9 cellular contexts compared by ENCODE assay signal in the genomic region with DNA sequence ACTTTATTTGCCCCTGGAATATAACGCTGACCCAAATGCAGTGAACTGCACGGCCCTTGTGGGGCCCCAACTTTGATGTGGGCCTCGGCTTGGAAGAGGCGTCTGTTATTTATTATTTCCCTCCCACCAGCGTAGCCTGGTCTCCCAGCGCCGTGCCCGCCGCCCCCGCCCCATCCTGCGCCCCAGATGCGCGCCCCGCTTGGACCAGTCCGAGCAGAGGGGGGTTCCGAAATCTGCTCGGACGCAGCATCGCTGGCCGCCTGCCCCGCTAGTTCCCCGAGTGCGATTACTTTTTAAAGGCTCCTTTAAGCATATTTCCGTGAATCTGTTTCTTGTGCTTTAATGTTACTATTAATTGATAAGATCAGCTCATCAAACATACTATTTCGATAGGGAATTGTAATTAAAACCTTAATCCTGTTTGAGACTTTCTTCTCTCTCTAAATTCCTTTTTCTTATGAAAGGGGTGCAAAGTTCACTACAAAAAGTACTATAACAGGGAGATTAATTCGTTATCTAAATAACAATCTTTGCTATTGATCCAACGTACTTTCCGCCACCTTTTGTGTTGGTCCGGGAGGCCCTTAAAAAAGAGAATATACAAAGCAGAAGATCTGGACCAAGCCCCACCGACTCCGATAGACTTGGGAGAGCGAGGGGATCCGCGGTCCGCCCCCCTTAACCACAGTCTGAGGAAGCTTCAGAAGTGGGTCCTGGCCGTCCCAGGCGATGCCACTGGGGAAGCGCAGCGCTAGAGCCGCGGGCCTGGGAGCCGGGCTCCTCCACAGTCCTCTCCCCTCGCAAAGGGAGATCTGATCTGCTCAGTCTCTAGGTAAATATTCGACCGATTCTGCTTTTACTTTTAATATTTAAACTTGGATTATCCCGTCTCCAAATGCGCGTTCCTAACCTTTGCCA. TPM values are rescaled to one million over a fixed set of nuclear protein-coding genes. Genes with fewer than 3 reads are reported as not detected.
A peak's percentile ranks its signal among the peaks of the same experiment; 100 is the strongest.
DNase-seq lines count a peak whose midpoint lies in the region; ATAC-seq and TF ChIP-seq lines count a peak whose summit lies in the region.
"Had no signal": no experiment of that assay in that cellular context is flagged by ENCODE, and none has a peak within 500 bp of the region (broad histone marks: within the 10 kb centered on the region; RNA-seq: fewer than 3 reads in every experiment).

No MANE protein-coding gene starts in this region.

- no peak overlapping the region for H2AFZ ChIP-seq in osteoblast (ENCODE audit: low read length)

- POLR2A ChIA-PET in Caco-2 (lab: Charles Lee): no interaction called here

- no peak for DNase-seq in Caco-2
- no peak for DNase-seq in MG63
- DNase-seq in osteoblast (ENCODE audit: insufficient read length, low spot score, missing footprints): peak; percentile 81
- no peak for DNase-seq in NCI-H1694 treated with DMSO at 0.1 percent for 48 hours (lab: John Stamatoyannopoulos, UW)
- no peak for DNase-seq in NOMO-1 treated with DMSO at 0.1 percent for 48 hours (lab: John Stamatoyannopoulos, UW; ENCODE audit: unreplicated experiment)
- DNase-seq: activated CD4-positive, alpha-beta T cell treated with anti-CD3 and anti-CD28 coated beads, Interleukin-2, amount 50 U/mL, for 48 hours had no signal

- H3K4me3 ChIP-seq in Caco-2 (ENCODE audit: low read depth, low read length): no peak overlapping the region
- H3K4me3 ChIP-seq in MG63: peak overlapping the region; percentile 13; the same call in 1 of the 2 replicates
- peak overlapping the region; percentile 21 to 29 for H3K4me3 ChIP-seq in duodenal mucosa (ENCODE audit: low read depth in 1 of 2, low read length in 2 of 2)
- peak overlapping the region; percentile 52 for H3K4me3 ChIP-seq in osteoblast (ENCODE audit: insufficient read depth, low read length)

- H3K4me1 Mint-ChIP-seq in Caco-2 (ENCODE audit: low read depth, unreplicated experiment): no peaks in the 10 kb centered on the region

- H3K36me3 ChIP-seq in Caco-2 (ENCODE audit: control insufficient read depth, insufficient read depth, low read length) (no peaks in the 10 kb centered on the region), MG63 (no peaks in the 10 kb centered on the region), duodenal mucosa (ENCODE audit: control insufficient read depth in 1 of 2, insufficient read depth in 2 of 2, low read length in 2 of 2) (no peaks in the 10 kb centered on the region), osteoblast (ENCODE audit: insufficient read depth, low read length) (no peaks in the 10 kb centered on the region)

- H3K4me1 ChIP-seq in Caco-2 (0 out of 2 replicates have a peak, but pooled peaks cover 4% of the 10 kb centered on the region), duodenal mucosa (ENCODE audit: control insufficient read depth in 1 of 2, insufficient read depth in 2 of 2, low read length in 2 of 2) (peaks cover 7 to 12% of the 10 kb centered on the region in 2 donors), osteoblast (ENCODE audit: insufficient read depth, low read length) (peaks cover 6% of the 10 kb centered on the region)

- peaks cover 32% of the 10 kb centered on the region for H3K27me3 Mint-ChIP-seq in Caco-2 (ENCODE audit: insufficient read depth, unreplicated experiment)

- peak overlapping the region; percentile 65 for H3K4me2 ChIP-seq in osteoblast (ENCODE audit: insufficient read depth, low read length)

- H3K27me3 ChIP-seq in Caco-2 (replicated peaks; ENCODE audit: control insufficient read depth, insufficient read depth, low read length) (no peaks in the 10 kb centered on the region; the same call in 1 of the 2 replicates), MG63 (peaks cover 27% of the 10 kb centered on the region), duodenal mucosa (ENCODE audit: control insufficient read depth in 1 of 2, insufficient read depth in 2 of 2, low read length in 2 of 2) (peaks cover 94 to 98% of the 10 kb centered on the region in 2 donors), osteoblast (ENCODE audit: insufficient read depth, low read length) (peaks cover 89% of the 10 kb centered on the region)

- TF ChIP-seq CTCF in Caco-2 (IDR thresholded peaks at IDR 0.05; ENCODE audit: insufficient read depth in 1 of 2, low read depth in 1 of 2, low read length in 1 of 2, severe bottlenecking in 1 of 2, unreplicated experiment in 1 of 2): no peak
- no peak for TF ChIP-seq CTCF in osteoblast (IDR thresholded peaks at IDR 0.05; ENCODE audit: extremely low read depth, low read depth, low read length)

- H3K4me3 Mint-ChIP-seq in Caco-2 (ENCODE audit: unreplicated experiment): peak overlapping the region; percentile 56

- H3K27ac ChIP-seq in duodenal mucosa (ENCODE audit: low read depth, low read length): no peak overlapping the region
- no peak overlapping the region for H3K27ac ChIP-seq in osteoblast (ENCODE audit: low read depth, low read length)

- no peak overlapping the region for H3K9ac ChIP-seq in duodenal mucosa (ENCODE audit: low read depth in 1 of 2, low read length in 2 of 2)

- H3K9me3 ChIP-seq in Caco-2 (no peaks in the 10 kb centered on the region), MG63 (no peaks in the 10 kb centered on the region), duodenal mucosa (ENCODE audit: control insufficient read depth in 1 of 2, low read length in 2 of 2) (no peaks in the 10 kb centered on the region), osteoblast (ENCODE audit: low read depth, low read length) (no peaks in the 10 kb centered on the region)

- CTCF ChIA-PET in Caco-2 (lab: Charles Lee): interaction anchor here (0.7 to 1.3 kb wide), 2 partner anchors 16 to 75 kb away, joined by 3 to 10 read pairs; no protein-coding TSS in a partner anchor

- BruUV-seq in Caco-2 (replicated peaks; lab: Mats Ljungman, UMichigan): no TSS peak

- H3K9me3 Mint-ChIP-seq in Caco-2 (ENCODE audit: unreplicated experiment): no peaks in the 10 kb centered on the region

- no peaks in the 10 kb centered on the region for H3K36me3 Mint-ChIP-seq in Caco-2 (ENCODE audit: insufficient read depth, unreplicated experiment)

- H4K20me1 ChIP-seq in osteoblast (ENCODE audit: insufficient read depth, low read length): no peaks in the 10 kb centered on the region

- ATAC-seq in HG03432 (IDR thresholded peaks at IDR 0.05; ENCODE audit: unreplicated experiment): no peak
- ATAC-seq in HG02981 (IDR thresholded peaks at IDR 0.05; ENCODE audit: unreplicated experiment): no peak

- no peak overlapping the region for H3K27ac Mint-ChIP-seq in Caco-2 (ENCODE audit: unreplicated experiment)

- intact Hi-C loops in Caco-2 (cut with micrococcal nuclease; ENCODE audit: unreplicated experiment): loop anchor here (1.0 to 5.0 kb wide), 4 partner anchors 75 to 1347 kb away; no protein-coding TSS in a partner anchor

- H3K79me2 ChIP-seq in osteoblast (ENCODE audit: insufficient read depth, low read length): no peaks in the 10 kb centered on the region

RNA-seq across cellular contexts. Expression of gene POU3F2, which starts 10.1 kb away (rescaled TPM):
- total RNA-seq in Caco-2 (2022) (not detected in 2 replicates), osteoblast (under 0.01 TPM in 1 of 2 replicates, not detected in the other)
- total RNA-seq in MG63 (2014; rRNA removed; shearing (Covaris generic); ENCODE audit: low replicate concordance): 0.30 TPM in 1 of 2 replicates, not detected in the other
